1 cellular context compared by ENCODE assay signal in the genomic region with DNA sequence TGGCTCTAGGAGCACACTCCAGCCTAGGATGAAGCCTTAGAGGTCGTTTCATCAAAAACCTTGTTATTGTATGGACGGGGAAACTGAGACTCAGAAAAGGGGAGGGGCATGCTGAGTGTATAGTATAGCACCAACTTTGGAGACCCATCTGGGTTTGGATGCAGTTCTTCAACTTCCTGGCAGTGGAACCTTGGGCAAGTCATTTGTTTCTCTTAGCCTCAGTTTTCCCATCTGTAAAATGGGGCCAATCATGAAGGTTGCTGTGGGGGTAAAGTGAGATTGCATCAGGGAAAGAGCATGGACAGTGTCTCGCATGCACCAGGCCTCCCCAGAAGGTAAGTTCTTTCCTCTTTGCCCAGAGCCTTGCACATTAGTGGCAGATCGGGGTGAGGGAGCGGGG.
TF ChIP-seq lines count a peak whose summit lies in the region.

No MANE protein-coding gene starts in this region.

TF ChIP-seq in HCT116, 20 proteins besides CTCF, POLR2A, EP300 and RAD21 (continued from another document):
- no peak for TF ChIP-seq SRF (IDR thresholded peaks at IDR 0.05; ENCODE audit: low read depth)
- TF ChIP-seq SIN3A (IDR thresholded peaks at IDR 0.05; ENCODE audit: low read depth), result no peak
- TF ChIP-seq POLR2AphosphoS5 (IDR thresholded peaks at IDR 0.05; ENCODE audit: low read depth, low read length), result no peak
TF ChIP-seq in HCT116: peak in this region for 0.
